In the genomic region with DNA sequence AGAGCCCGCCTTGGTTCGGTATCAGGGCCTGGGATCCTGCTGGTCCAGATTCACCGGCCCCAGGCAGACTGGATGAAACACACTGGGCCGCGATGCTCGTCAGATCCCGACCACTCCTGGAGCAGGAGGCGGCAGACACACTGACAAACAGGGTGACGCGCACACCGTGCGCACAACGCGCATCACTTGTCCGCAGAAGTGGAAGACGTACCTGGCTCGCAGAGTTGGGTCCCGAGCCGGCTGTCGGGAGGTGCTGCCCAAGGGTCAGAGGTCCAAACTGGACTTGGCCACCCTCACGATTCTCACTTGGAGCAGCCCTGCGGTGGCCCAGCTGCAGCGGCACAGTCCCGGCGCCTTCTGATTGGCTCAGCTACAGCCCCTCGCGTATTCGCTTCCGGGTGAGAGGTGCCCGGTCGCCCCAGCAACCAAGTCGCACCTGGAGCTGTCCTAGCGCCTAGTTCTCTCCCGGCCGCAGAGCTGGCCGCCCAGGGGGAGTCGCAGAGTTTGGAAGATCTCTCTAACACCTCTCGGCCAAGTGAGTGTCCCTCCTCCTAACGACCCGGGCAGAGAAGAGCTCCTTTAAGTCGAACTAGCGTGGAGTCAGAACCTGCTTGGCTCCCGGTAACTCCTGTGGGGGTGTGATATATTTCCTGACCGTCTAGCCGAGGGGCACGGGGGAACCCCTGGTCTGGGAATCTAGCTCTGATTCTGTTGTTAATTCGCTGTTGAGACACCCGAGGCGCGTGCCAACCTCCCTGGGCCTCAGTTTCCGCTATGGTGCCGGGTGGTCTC, we compare ENCODE assay signal across 1 cellular context.
A peak's percentile ranks its signal among the peaks of the same experiment; 100 is the strongest.
TF ChIP-seq lines count a peak whose summit lies in the region.

DHX57 (minus strand) TSS at position 359 of the 792 bp plus-strand sequence. CDS start 7,529 bp downstream, outside the sequence.
MORN2 (plus strand) TSS at position 401 of the 792 bp plus-strand sequence.

TF ChIP-seq in HepG2, 621 proteins besides CTCF, POLR2A, EP300 and RAD21 (continued from another document and continues in another):
- TF ChIP-seq ZNF646 (CRISPR knock-in tag; IDR thresholded peaks at IDR 0.05) (no peak), ZNF749 (CRISPR knock-in tag; IDR thresholded peaks at IDR 0.05; ENCODE audit: borderline replicate concordance) (peak; percentile 63; the same call in 1 of the 2 replicates), SMC3 (IDR thresholded peaks at IDR 0.05; ENCODE audit: low read length) (no peak; the same call in 1 of the 2 replicates), ZNF878 (CRISPR knock-in tag; IDR thresholded peaks at IDR 0.05) (no peak), ZNF235 (CRISPR knock-in tag; IDR thresholded peaks at IDR 0.05; ENCODE audit: borderline replicate concordance) (0 out of 2 replicates have a peak, but pooled peaks have one; percentile 42), HDAC6 (IDR thresholded peaks at IDR 0.05; ENCODE audit: low read depth, low read length) (no peak), ARNT (IDR thresholded peaks at IDR 0.05) (no peak), HDAC2 (CRISPR knock-in tag; IDR thresholded peaks at IDR 0.05) (peak; percentile 86), ZBTB8A (CRISPR knock-in tag; IDR thresholded peaks at IDR 0.05; ENCODE audit: borderline replicate concordance, low read depth) (no peak), TRIM24 (CRISPR knock-in tag; IDR thresholded peaks at IDR 0.05) (no peak), GTF2F1 (IDR thresholded peaks at IDR 0.05; ENCODE audit: low read length) (no peak), ZFP36L2 (CRISPR knock-in tag; IDR thresholded peaks at IDR 0.05) (0 out of 2 replicates have a peak, but pooled peaks have one; percentile 28), HOXA7 (CRISPR knock-in tag; IDR thresholded peaks at IDR 0.05) (no peak), CERS6 (CRISPR knock-in tag; IDR thresholded peaks at IDR 0.05) (no peak), TARDBP (CRISPR knock-in tag; IDR thresholded peaks at IDR 0.05) (peak; percentile 69), ZNF891 (CRISPR knock-in tag; IDR thresholded peaks at IDR 0.05) (peak; percentile 93), ISL2 (CRISPR knock-in tag; IDR thresholded peaks at IDR 0.05) (peak; percentile 50; the same call in 1 of the 2 replicates), GZF1 (CRISPR knock-in tag; IDR thresholded peaks at IDR 0.05) (no peak), SALL2 (CRISPR knock-in tag; IDR thresholded peaks at IDR 0.05) (peak; percentile 97), ATF2 (CRISPR knock-in tag; IDR thresholded peaks at IDR 0.05) (peak; percentile 77; the same call in 1 of the 2 replicates), NR2F1 (CRISPR knock-in tag; IDR thresholded peaks at IDR 0.05) (peak; percentile 5 to 59; a peak in 1 of 4 replicates), DNMT3B (CRISPR knock-in tag; conservative IDR thresholded peaks at IDR 0.05) (no peak; the same call in 1 of the 2 replicates)
- TF ChIP-seq, protein P1, sequence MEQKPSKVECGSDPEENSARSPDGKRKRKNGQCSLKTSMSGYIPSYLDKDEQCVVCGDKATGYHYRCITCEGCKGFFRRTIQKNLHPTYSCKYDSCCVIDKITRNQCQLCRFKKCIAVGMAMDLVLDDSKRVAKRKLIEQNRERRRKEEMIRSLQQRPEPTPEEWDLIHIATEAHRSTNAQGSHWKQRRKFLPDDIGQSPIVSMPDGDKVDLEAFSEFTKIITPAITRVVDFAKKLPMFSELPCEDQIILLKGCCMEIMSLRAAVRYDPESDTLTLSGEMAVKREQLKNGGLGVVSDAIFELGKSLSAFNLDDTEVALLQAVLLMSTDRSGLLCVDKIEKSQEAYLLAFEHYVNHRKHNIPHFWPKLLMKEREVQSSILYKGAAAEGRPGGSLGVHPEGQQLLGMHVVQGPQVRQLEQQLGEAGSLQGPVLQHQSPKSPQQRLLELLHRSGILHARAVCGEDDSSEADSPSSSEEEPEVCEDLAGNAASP (CRISPR knock-in tag; IDR thresholded peaks at IDR 0.05; ENCODE audit: borderline replicate concordance) = peak; percentile 71; the same call in 1 of the 2 replicates
- TF ChIP-seq, protein P2, sequence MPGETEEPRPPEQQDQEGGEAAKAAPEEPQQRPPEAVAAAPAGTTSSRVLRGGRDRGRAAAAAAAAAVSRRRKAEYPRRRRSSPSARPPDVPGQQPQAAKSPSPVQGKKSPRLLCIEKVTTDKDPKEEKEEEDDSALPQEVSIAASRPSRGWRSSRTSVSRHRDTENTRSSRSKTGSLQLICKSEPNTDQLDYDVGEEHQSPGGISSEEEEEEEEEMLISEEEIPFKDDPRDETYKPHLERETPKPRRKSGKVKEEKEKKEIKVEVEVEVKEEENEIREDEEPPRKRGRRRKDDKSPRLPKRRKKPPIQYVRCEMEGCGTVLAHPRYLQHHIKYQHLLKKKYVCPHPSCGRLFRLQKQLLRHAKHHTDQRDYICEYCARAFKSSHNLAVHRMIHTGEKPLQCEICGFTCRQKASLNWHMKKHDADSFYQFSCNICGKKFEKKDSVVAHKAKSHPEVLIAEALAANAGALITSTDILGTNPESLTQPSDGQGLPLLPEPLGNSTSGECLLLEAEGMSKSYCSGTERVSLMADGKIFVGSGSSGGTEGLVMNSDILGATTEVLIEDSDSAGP (CRISPR knock-in tag; IDR thresholded peaks at IDR 0.05; ENCODE audit: borderline replicate concordance) = peak; percentile 97
- TF ChIP-seq, protein P3, sequence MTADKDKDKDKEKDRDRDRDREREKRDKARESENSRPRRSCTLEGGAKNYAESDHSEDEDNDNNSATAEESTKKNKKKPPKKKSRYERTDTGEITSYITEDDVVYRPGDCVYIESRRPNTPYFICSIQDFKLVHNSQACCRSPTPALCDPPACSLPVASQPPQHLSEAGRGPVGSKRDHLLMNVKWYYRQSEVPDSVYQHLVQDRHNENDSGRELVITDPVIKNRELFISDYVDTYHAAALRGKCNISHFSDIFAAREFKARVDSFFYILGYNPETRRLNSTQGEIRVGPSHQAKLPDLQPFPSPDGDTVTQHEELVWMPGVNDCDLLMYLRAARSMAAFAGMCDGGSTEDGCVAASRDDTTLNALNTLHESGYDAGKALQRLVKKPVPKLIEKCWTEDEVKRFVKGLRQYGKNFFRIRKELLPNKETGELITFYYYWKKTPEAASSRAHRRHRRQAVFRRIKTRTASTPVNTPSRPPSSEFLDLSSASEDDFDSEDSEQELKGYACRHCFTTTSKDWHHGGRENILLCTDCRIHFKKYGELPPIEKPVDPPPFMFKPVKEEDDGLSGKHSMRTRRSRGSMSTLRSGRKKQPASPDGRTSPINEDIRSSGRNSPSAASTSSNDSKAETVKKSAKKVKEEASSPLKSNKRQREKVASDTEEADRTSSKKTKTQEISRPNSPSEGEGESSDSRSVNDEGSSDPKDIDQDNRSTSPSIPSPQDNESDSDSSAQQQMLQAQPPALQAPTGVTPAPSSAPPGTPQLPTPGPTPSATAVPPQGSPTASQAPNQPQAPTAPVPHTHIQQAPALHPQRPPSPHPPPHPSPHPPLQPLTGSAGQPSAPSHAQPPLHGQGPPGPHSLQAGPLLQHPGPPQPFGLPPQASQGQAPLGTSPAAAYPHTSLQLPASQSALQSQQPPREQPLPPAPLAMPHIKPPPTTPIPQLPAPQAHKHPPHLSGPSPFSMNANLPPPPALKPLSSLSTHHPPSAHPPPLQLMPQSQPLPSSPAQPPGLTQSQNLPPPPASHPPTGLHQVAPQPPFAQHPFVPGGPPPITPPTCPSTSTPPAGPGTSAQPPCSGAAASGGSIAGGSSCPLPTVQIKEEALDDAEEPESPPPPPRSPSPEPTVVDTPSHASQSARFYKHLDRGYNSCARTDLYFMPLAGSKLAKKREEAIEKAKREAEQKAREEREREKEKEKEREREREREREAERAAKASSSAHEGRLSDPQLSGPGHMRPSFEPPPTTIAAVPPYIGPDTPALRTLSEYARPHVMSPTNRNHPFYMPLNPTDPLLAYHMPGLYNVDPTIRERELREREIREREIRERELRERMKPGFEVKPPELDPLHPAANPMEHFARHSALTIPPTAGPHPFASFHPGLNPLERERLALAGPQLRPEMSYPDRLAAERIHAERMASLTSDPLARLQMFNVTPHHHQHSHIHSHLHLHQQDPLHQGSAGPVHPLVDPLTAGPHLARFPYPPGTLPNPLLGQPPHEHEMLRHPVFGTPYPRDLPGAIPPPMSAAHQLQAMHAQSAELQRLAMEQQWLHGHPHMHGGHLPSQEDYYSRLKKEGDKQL (CRISPR knock-in tag; IDR thresholded peaks at IDR 0.05; ENCODE audit: low read depth) = no peak
- TF ChIP-seq, protein P4, sequence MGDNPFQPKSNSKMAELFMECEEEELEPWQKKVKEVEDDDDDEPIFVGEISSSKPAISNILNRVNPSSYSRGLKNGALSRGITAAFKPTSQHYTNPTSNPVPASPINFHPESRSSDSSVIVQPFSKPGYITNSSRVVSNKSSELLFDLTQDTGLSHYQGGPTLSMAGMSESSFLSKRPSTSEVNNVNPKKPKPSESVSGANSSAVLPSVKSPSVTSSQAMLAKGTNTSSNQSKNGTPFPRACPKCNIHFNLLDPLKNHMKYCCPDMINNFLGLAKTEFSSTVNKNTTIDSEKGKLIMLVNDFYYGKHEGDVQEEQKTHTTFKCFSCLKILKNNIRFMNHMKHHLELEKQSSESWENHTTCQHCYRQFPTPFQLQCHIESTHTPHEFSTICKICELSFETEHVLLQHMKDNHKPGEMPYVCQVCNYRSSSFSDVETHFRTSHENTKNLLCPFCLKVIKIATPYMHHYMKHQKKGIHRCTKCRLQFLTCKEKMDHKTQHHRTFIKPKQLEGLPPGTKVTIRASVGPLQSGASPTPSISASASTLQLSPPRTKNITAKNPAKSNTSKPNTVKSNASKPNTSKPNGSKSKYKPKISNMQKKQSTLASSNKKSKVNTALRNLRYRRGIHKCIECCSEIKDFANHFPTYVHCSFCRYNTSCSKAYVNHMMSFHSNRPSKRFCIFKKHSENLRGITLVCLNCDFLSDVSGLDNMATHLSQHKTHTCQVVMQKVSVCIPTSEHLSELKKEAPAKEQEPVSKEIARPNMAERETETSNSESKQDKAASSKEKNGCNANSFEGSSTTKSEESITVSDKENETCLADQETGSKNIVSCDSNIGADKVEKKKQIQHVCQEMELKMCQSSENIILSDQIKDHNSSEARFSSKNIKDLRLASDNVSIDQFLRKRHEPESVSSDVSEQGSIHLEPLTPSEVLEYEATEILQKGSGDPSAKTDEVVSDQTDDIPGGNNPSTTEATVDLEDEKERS (CRISPR knock-in tag; IDR thresholded peaks at IDR 0.05) = no peak
